ENCODE assay signal across 1 cellular context in the genomic region with DNA sequence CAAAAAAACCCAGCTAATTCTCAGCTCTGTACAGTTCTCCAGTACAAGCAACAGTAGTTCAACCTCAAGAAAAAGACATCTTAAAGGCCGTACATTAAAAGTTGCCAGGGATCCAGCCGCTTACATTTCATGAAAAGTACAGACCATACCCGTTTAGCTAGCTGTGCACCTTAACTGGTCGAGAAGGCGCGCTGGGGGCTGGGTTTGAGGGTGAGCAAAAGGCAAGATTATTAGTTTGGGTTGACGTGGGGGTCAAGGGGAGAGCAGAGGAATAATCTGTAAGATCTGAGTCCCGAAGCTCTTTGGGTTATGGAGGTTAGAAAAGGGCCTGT.
TF ChIP-seq lines count a peak whose summit lies in the region.

No MANE protein-coding gene starts in this region.

TF ChIP-seq in GM23338, 12 proteins besides CTCF, POLR2A, EP300 and RAD21 (continued from another document):
- TF ChIP-seq, protein P1, sequence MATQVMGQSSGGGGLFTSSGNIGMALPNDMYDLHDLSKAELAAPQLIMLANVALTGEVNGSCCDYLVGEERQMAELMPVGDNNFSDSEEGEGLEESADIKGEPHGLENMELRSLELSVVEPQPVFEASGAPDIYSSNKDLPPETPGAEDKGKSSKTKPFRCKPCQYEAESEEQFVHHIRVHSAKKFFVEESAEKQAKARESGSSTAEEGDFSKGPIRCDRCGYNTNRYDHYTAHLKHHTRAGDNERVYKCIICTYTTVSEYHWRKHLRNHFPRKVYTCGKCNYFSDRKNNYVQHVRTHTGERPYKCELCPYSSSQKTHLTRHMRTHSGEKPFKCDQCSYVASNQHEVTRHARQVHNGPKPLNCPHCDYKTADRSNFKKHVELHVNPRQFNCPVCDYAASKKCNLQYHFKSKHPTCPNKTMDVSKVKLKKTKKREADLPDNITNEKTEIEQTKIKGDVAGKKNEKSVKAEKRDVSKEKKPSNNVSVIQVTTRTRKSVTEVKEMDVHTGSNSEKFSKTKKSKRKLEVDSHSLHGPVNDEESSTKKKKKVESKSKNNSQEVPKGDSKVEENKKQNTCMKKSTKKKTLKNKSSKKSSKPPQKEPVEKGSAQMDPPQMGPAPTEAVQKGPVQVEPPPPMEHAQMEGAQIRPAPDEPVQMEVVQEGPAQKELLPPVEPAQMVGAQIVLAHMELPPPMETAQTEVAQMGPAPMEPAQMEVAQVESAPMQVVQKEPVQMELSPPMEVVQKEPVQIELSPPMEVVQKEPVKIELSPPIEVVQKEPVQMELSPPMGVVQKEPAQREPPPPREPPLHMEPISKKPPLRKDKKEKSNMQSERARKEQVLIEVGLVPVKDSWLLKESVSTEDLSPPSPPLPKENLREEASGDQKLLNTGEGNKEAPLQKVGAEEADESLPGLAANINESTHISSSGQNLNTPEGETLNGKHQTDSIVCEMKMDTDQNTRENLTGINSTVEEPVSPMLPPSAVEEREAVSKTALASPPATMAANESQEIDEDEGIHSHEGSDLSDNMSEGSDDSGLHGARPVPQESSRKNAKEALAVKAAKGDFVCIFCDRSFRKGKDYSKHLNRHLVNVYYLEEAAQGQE (IDR thresholded peaks at IDR 0.05; ENCODE audit: unreplicated experiment) = no peak
- TF ChIP-seq ZNF114 (CRISPR knock-in tag; IDR thresholded peaks at IDR 0.05) (no peak), CREB1 (CRISPR knock-in tag; IDR thresholded peaks at IDR 0.05; ENCODE audit: low read depth) (no peak), POLR2AphosphoS5 (IDR thresholded peaks at IDR 0.05; ENCODE audit: low read depth) (no peak), EZH2 (IDR thresholded peaks at IDR 0.05; ENCODE audit: low read depth, unreplicated experiment) (no peak)
- TF ChIP-seq, protein P2, sequence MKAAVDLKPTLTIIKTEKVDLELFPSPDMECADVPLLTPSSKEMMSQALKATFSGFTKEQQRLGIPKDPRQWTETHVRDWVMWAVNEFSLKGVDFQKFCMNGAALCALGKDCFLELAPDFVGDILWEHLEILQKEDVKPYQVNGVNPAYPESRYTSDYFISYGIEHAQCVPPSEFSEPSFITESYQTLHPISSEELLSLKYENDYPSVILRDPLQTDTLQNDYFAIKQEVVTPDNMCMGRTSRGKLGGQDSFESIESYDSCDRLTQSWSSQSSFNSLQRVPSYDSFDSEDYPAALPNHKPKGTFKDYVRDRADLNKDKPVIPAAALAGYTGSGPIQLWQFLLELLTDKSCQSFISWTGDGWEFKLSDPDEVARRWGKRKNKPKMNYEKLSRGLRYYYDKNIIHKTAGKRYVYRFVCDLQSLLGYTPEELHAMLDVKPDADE (IDR thresholded peaks at IDR 0.05) = no peak
